ENCODE assay signal across 2 cellular contexts in the genomic region with DNA sequence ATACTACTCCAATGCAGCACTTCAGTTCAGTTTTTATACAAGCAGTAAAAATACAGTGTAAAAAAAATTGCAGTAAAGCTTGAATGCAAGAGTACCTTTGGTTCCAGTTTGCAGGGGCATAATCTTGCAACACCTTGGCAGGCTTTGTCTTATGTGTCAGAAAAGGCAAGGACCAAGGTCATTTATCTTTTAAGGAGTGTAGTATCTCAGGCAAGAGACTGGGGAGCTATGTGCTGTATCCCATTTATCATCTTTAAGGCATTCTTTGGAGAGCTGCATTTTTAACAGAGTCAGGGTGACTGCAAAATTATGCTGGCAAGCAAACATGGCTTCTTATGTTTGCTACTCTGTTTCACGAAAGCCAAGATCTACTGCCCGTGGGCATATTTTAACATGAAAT.
A peak's percentile ranks its signal among the peaks of the same experiment; 100 is the strongest.
TF ChIP-seq lines count a peak whose summit lies in the region.

No MANE protein-coding gene starts in this region.

TF ChIP-seq in GM23338, 12 proteins besides CTCF, POLR2A, EP300 and RAD21:
- TF ChIP-seq JUNB (IDR thresholded peaks at IDR 0.05; ENCODE audit: unreplicated experiment) (no peak), CREB1 (CRISPR knock-in tag; IDR thresholded peaks at IDR 0.05; ENCODE audit: low read depth) (no peak)
- TF ChIP-seq, protein P1, sequence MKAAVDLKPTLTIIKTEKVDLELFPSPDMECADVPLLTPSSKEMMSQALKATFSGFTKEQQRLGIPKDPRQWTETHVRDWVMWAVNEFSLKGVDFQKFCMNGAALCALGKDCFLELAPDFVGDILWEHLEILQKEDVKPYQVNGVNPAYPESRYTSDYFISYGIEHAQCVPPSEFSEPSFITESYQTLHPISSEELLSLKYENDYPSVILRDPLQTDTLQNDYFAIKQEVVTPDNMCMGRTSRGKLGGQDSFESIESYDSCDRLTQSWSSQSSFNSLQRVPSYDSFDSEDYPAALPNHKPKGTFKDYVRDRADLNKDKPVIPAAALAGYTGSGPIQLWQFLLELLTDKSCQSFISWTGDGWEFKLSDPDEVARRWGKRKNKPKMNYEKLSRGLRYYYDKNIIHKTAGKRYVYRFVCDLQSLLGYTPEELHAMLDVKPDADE (IDR thresholded peaks at IDR 0.05) = no peak
- TF ChIP-seq, protein P2, sequence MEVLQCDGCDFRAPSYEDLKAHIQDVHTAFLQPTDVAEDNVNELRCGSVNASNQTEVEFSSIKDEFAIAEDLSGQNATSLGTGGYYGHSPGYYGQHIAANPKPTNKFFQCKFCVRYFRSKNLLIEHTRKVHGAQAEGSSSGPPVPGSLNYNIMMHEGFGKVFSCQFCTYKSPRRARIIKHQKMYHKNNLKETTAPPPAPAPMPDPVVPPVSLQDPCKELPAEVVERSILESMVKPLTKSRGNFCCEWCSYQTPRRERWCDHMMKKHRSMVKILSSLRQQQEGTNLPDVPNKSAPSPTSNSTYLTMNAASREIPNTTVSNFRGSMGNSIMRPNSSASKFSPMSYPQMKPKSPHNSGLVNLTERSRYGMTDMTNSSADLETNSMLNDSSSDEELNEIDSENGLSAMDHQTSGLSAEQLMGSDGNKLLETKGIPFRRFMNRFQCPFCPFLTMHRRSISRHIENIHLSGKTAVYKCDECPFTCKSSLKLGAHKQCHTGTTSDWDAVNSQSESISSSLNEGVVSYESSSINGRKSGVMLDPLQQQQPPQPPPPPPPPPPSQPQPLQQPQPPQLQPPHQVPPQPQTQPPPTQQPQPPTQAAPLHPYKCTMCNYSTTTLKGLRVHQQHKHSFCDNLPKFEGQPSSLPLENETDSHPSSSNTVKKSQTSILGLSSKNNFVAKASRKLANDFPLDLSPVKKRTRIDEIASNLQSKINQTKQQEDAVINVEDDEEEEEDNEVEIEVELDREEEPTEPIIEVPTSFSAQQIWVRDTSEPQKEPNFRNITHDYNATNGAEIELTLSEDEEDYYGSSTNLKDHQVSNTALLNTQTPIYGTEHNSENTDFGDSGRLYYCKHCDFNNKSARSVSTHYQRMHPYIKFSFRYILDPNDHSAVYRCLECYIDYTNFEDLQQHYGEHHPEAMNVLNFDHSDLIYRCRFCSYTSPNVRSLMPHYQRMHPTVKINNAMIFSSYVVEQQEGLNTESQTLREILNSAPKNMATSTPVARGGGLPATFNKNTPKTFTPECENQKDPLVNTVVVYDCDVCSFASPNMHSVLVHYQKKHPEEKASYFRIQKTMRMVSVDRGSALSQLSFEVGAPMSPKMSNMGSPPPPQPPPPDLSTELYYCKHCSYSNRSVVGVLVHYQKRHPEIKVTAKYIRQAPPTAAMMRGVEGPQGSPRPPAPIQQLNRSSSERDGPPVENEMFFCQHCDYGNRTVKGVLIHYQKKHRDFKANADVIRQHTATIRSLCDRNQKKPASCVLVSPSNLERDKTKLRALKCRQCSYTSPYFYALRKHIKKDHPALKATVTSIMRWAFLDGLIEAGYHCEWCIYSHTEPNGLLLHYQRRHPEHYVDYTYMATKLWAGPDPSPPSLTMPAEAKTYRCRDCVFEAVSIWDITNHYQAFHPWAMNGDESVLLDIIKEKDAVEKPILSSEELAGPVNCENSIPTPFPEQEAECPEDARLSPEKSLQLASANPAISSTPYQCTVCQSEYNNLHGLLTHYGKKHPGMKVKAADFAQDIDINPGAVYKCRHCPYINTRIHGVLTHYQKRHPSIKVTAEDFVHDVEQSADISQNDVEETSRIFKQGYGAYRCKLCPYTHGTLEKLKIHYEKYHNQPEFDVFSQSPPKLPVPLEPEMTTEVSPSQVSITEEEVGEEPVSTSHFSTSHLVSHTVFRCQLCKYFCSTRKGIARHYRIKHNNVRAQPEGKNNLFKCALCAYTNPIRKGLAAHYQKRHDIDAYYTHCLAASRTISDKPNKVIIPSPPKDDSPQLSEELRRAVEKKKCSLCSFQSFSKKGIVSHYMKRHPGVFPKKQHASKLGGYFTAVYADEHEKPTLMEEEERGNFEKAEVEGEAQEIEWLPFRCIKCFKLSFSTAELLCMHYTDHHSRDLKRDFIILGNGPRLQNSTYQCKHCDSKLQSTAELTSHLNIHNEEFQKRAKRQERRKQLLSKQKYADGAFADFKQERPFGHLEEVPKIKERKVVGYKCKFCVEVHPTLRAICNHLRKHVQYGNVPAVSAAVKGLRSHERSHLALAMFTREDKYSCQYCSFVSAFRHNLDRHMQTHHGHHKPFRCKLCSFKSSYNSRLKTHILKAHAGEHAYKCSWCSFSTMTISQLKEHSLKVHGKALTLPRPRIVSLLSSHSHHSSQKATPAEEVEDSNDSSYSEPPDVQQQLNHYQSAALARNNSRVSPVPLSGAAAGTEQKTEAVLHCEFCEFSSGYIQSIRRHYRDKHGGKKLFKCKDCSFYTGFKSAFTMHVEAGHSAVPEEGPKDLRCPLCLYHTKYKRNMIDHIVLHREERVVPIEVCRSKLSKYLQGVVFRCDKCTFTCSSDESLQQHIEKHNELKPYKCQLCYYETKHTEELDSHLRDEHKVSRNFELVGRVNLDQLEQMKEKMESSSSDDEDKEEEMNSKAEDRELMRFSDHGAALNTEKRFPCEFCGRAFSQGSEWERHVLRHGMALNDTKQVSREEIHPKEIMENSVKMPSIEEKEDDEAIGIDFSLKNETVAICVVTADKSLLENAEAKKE (CRISPR knock-in tag; IDR thresholded peaks at IDR 0.05) = no peak

TF ChIP-seq in K562, 482 proteins besides CTCF, POLR2A, EP300 and RAD21:
- no peak for TF ChIP-seq GABPB1 (CRISPR knock-in tag; IDR thresholded peaks at IDR 0.05)
- TF ChIP-seq, protein P3, sequence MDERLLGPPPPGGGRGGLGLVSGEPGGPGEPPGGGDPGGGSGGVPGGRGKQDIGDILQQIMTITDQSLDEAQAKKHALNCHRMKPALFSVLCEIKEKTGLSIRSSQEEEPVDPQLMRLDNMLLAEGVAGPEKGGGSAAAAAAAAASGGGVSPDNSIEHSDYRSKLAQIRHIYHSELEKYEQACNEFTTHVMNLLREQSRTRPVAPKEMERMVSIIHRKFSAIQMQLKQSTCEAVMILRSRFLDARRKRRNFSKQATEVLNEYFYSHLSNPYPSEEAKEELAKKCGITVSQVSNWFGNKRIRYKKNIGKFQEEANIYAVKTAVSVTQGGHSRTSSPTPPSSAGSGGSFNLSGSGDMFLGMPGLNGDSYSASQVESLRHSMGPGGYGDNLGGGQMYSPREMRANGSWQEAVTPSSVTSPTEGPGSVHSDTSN (CRISPR knock-in tag; IDR thresholded peaks at IDR 0.05; ENCODE audit: low read depth) = no peak
- TF ChIP-seq, protein P3 (tag; conservative IDR thresholded peaks at IDR 0.05; ENCODE audit: low read depth) = peak; percentile 59
TF ChIP-seq in K562: peak in this region for 1.
